ENCODE assay signal across 13 cellular contexts in the genomic region with DNA sequence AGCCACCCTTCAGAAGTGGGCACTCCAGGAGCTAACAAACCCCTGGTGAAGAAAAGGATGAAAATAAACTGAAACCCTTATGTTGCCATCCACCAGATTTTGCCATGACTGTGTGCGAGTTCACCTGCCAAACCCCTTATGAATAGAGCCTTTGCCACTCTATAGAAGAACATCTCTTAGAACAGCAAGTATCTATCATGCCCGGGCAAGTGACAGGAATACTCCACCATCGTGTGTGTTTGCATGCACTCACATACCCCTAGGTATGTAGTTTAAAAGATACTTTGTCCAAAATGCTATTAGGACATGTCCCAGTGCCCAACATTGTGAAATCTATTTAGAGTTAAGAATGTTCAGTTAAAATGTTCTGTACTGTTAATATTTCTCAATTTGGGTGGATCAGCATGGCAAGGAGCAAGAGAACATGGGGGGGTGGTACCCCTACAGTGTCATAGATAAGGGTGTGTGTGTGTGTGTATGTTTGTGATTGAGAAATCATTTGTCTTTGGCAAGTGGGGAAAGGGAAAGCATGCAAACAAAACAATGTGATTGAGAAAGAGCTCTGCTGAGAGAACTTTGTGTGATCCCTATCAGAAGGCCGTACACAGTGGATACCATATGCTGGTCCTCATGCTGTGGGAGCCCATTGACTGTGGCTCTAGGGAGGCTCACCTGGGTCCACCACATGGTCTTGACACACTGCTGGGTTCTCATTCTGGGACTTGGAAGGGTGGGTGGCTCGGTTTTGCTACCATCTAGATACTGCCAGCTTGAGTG.
DNase-seq lines count a peak whose midpoint lies in the region; ATAC-seq and TF ChIP-seq lines count a peak whose summit lies in the region.
"Had no signal": no experiment of that assay in that cellular context is flagged by ENCODE, and none has a peak within 500 bp of the region (broad histone marks: within the 10 kb centered on the region; RNA-seq: fewer than 3 reads in every experiment).

No MANE protein-coding gene starts in this region.

- peaks cover 18% of the 10 kb centered on the region for H3K79me2 ChIP-seq in parathyroid adenoma

- H3K4me3 Mint-ChIP-seq in activated CD8-positive, alpha-beta T cell treated with anti-CD3 and anti-CD28 coated beads, Interleukin-2, amount 10 ng/mL, durations not matched to agents 7 days and 5 days = no peak overlapping the region
- H3K4me3 Mint-ChIP-seq in activated CD8-positive, alpha-beta T cell treated with anti-CD3 and anti-CD28 coated beads for 36 hours = no peak overlapping the region

- H3K4me3 ChIP-seq in fibroblast of villous mesenchyme (ENCODE audit: low read depth, low read length) (no peak overlapping the region), parathyroid adenoma (ENCODE audit: low read depth, low read length) (no peak overlapping the region), aorta (ENCODE audit: low read length in 2 of 2) (no peak overlapping the region)

- TF ChIP-seq CTCF in activated CD8-positive, alpha-beta T cell treated with anti-CD3 and anti-CD28 coated beads for 36 hours (IDR thresholded peaks at IDR 0.05) = no peak
- no peak for TF ChIP-seq CTCF in fibroblast of villous mesenchyme (IDR thresholded peaks at IDR 0.05; ENCODE audit: insufficient read depth, low read depth, low read length)
- no peak for TF ChIP-seq CTCF in parathyroid adenoma (IDR thresholded peaks at IDR 0.05)

- WGBS in aorta, 2 donors = 72 to 76% methylated on average over 5 of the region's 5 CpGs

- H3K9me3 ChIP-seq in parathyroid adenoma (ENCODE audit: control insufficient read depth, low read length) (no peaks in the 10 kb centered on the region), aorta (ENCODE audit: control insufficient read depth, low read length) (no peaks in the 10 kb centered on the region)

- no peaks in the 10 kb centered on the region for H3K9me3 Mint-ChIP-seq in activated CD8-positive, alpha-beta T cell treated with anti-CD3 and anti-CD28 coated beads, Interleukin-2, amount 10 ng/mL, durations not matched to agents 7 days and 5 days (ENCODE audit: insufficient read depth)
- no peaks in the 10 kb centered on the region for H3K9me3 Mint-ChIP-seq in activated CD8-positive, alpha-beta T cell treated with anti-CD3 and anti-CD28 coated beads for 36 hours

- H3K4me1 ChIP-seq in parathyroid adenoma = peaks cover 36% of the 10 kb centered on the region
- H3K4me1 ChIP-seq in aorta (ENCODE audit: control insufficient read depth in 1 of 2, insufficient read depth in 2 of 2, low read length in 2 of 2) = peaks cover 13 to 26% of the 10 kb centered on the region in 2 donors

- no peak for DNase-seq in activated CD8-positive, alpha-beta T cell treated with anti-CD3 and anti-CD28 coated beads, Interleukin-2, amount 10 ng/mL, durations not matched to agents 7 days and 5 days
- no peak for DNase-seq in activated CD8-positive, alpha-beta T cell treated with anti-CD3 and anti-CD28 coated beads for 36 hours
- DNase-seq in fibroblast of villous mesenchyme (ENCODE audit: low read depth) (peak; percentile 98), aorta (no peak), midbrain (lab: John Stamatoyannopoulos, UW) (no peak)
- DNase-seq: effector CD4-positive, alpha-beta T cell; NCI-H774; stimulated activated CD4-positive, alpha-beta T cell treated with anti-CD3 and anti-CD28 coated beads, Interleukin-12 subunit alpha, Interleukin-12 subunit beta, amount 100 ng/mL, for 4 hours; stimulated activated naive CD4-positive, alpha-beta T cell treated with Interleukin-2 at 50 U/mL for 16 hours; T1000 had no signal

- POLR2A ChIA-PET in activated CD8-positive, alpha-beta T cell treated with anti-CD3 and anti-CD28 coated beads, Interleukin-2, amount 10 ng/mL, durations not matched to agents 7 days and 5 days (lab: Charles Lee) = no interaction called here
- POLR2A ChIA-PET in activated CD8-positive, alpha-beta T cell treated with anti-CD3 and anti-CD28 coated beads for 36 hours (lab: Charles Lee) = no interaction called here

- no peak overlapping the region for H3K4me2 ChIP-seq in parathyroid adenoma (ENCODE audit: low read length)

- H3K27me3 ChIP-seq in parathyroid adenoma (ENCODE audit: control insufficient read depth, insufficient read depth, low read length) (no peaks in the 10 kb centered on the region), aorta (ENCODE audit: control insufficient read depth in 1 of 2, insufficient read depth in 2 of 2, low read length in 1 of 2) (no peaks in the 10 kb centered on the region)

- H3K9ac ChIP-seq in parathyroid adenoma = no peak overlapping the region

- H3K27ac ChIP-seq in parathyroid adenoma (peak overlapping the region; percentile 51), aorta (ENCODE audit: low read depth in 1 of 2, low read length in 2 of 2) (peak overlapping the region; percentile 78)

- peaks cover 5% of the 10 kb centered on the region for H3K27me3 Mint-ChIP-seq in activated CD8-positive, alpha-beta T cell treated with anti-CD3 and anti-CD28 coated beads, Interleukin-2, amount 10 ng/mL, durations not matched to agents 7 days and 5 days (ENCODE audit: low read depth)
- H3K27me3 Mint-ChIP-seq in activated CD8-positive, alpha-beta T cell treated with anti-CD3 and anti-CD28 coated beads for 36 hours = no peaks in the 10 kb centered on the region

- no peaks in the 10 kb centered on the region for H3K36me3 ChIP-seq in parathyroid adenoma (ENCODE audit: control insufficient read depth, insufficient read depth, low read length)
- H3K36me3 ChIP-seq in aorta (ENCODE audit: control insufficient read depth in 1 of 2, insufficient read depth in 2 of 2, low read length in 1 of 2) = peaks cover 0 to 7% of the 10 kb centered on the region in 2 donors

- H3K4me1 Mint-ChIP-seq in activated CD8-positive, alpha-beta T cell treated with anti-CD3 and anti-CD28 coated beads, Interleukin-2, amount 10 ng/mL, durations not matched to agents 7 days and 5 days (ENCODE audit: low read depth) = peaks cover 33% of the 10 kb centered on the region
- H3K4me1 Mint-ChIP-seq in activated CD8-positive, alpha-beta T cell treated with anti-CD3 and anti-CD28 coated beads for 36 hours (ENCODE audit: low read depth) = peaks cover 27% of the 10 kb centered on the region

- intact Hi-C loops in activated CD8-positive, alpha-beta T cell treated with anti-CD3 and anti-CD28 coated beads for 36 hours (cut with micrococcal nuclease) = no loop called here
- intact Hi-C loops in aorta (cut with DNase I) = no loop called here

- no peak for ATAC-seq in activated CD8-positive, alpha-beta T cell treated with anti-CD3 and anti-CD28 coated beads, Interleukin-2, amount 10 ng/mL, durations not matched to agents 7 days and 5 days
- no peak for ATAC-seq in activated CD8-positive, alpha-beta T cell treated with anti-CD3 and anti-CD28 coated beads for 36 hours
- peak; percentile 74 for ATAC-seq in aorta (ENCODE audit: low FRiP score)
- no peak for ATAC-seq in HG03521 (IDR thresholded peaks at IDR 0.05; ENCODE audit: unreplicated experiment)
- no peak for ATAC-seq in HG03108 (IDR thresholded peaks at IDR 0.05; ENCODE audit: unreplicated experiment)

- CTCF ChIA-PET in activated CD8-positive, alpha-beta T cell treated with anti-CD3 and anti-CD28 coated beads, Interleukin-2, amount 10 ng/mL, durations not matched to agents 7 days and 5 days (lab: Charles Lee) = no interaction called here
- CTCF ChIA-PET in activated CD8-positive, alpha-beta T cell treated with anti-CD3 and anti-CD28 coated beads for 36 hours (lab: Charles Lee) = no interaction called here

- H2AFZ ChIP-seq in parathyroid adenoma = no peak overlapping the region

- peaks cover 16% of the 10 kb centered on the region for H3K36me3 Mint-ChIP-seq in activated CD8-positive, alpha-beta T cell treated with anti-CD3 and anti-CD28 coated beads, Interleukin-2, amount 10 ng/mL, durations not matched to agents 7 days and 5 days (ENCODE audit: low read depth)
- no peaks in the 10 kb centered on the region for H3K36me3 Mint-ChIP-seq in activated CD8-positive, alpha-beta T cell treated with anti-CD3 and anti-CD28 coated beads for 36 hours (ENCODE audit: low read depth)

- peak overlapping the region; percentile 43 for H3K27ac Mint-ChIP-seq in activated CD8-positive, alpha-beta T cell treated with anti-CD3 and anti-CD28 coated beads, Interleukin-2, amount 10 ng/mL, durations not matched to agents 7 days and 5 days
- H3K27ac Mint-ChIP-seq in activated CD8-positive, alpha-beta T cell treated with anti-CD3 and anti-CD28 coated beads for 36 hours = no peak overlapping the region
